24 cellular contexts compared by ENCODE assay signal in genomic region chr4:40492747-40493146, GRCh38.
DNase-seq lines count a peak whose midpoint lies in the region; ATAC-seq and TF ChIP-seq lines count a peak whose summit lies in the region.
"Had no signal": no experiment of that assay in that cellular context is flagged by ENCODE, and none has a peak within 500 bp of the region (broad histone marks: within the 10 kb centered on the region; RNA-seq: fewer than 3 reads in every experiment).

No MANE protein-coding gene starts in this region.

- peaks cover 9% of the 10 kb centered on the region for H3K4me1 ChIP-seq in parathyroid adenoma
- H3K4me1 ChIP-seq: tibial nerve had no signal

- ATAC-seq in HG03378 (IDR thresholded peaks at IDR 0.05; ENCODE audit: unreplicated experiment): no peak
- no peak for ATAC-seq in activated CD8-positive, alpha-beta T cell treated with anti-CD3 and anti-CD28 coated beads, Interleukin-2, amount 10 ng/mL, durations not matched to agents 7 days and 5 days
- ATAC-seq: sciatic nerve had no signal

- H3K4me3 ChIP-seq in parathyroid adenoma (ENCODE audit: low read depth, low read length): no peak overlapping the region
- H3K4me3 ChIP-seq: mucosa of descending colon, tibial nerve had no signal

- TF ChIP-seq CTCF in Calu3 (IDR thresholded peaks at IDR 0.05; ENCODE audit: unreplicated experiment): no peak
- TF ChIP-seq CTCF in parathyroid adenoma (IDR thresholded peaks at IDR 0.05): no peak

- peaks cover 60% of the 10 kb centered on the region for H3K4me1 Mint-ChIP-seq in Calu3 (ENCODE audit: low read depth, unreplicated experiment)
- H3K4me1 Mint-ChIP-seq in dendritic cell treated with granulocyte-macrophage colony-stimulating factor and Interleukin-4, amounts not matched to agents 40 ng/mL and 50 ng/mL, for 4 days (ENCODE audit: low read depth): peaks cover 74% of the 10 kb centered on the region
- H3K4me1 Mint-ChIP-seq in activated CD8-positive, alpha-beta T cell treated with anti-CD3 and anti-CD28 coated beads, Interleukin-2, amount 10 ng/mL, durations not matched to agents 7 days and 5 days (ENCODE audit: low read depth): no peaks in the 10 kb centered on the region

- no peaks in the 10 kb centered on the region for H3K36me3 ChIP-seq in parathyroid adenoma (ENCODE audit: control insufficient read depth, insufficient read depth, low read length)
- H3K36me3 ChIP-seq: tibial nerve had no signal

- H3K27me3 ChIP-seq in parathyroid adenoma (ENCODE audit: control insufficient read depth, insufficient read depth, low read length): no peaks in the 10 kb centered on the region
- H3K27me3 ChIP-seq: tibial nerve had no signal

- DNase-seq in Calu3 (no peak), M059J (ENCODE audit: low read depth) (peak; percentile 55), EL (no peak)
- DNase-seq in activated CD8-positive, alpha-beta T cell treated with anti-CD3 and anti-CD28 coated beads, Interleukin-2, amount 10 ng/mL, durations not matched to agents 7 days and 5 days: no peak
- DNase-seq: activated CD4-positive, alpha-beta T cell treated with anti-CD3 and anti-CD28 coated beads, Interleukin-2, amount 10 ng/mL, durations not matched to agents 24 days and 14 days; activated CD8-positive, alpha-beta memory T cell treated with anti-CD3 and anti-CD28 coated beads, Interleukin-2, amount 50 U/mL, for 48 hours; amygdala; central memory CD4-positive, alpha-beta T cell; COR-L47; erythroblast; foreskin melanocyte; GOT3; left cardiac atrium; mucosa of descending colon; NCI-H1436; NCI-H345; nucleus accumbens; stimulated activated naive CD4-positive, alpha-beta T cell treated with Interleukin-2 at 50 U/mL for 16 hours; SW 1271 had no signal

- CTCF ChIA-PET in Calu3 (lab: Charles Lee): interaction anchor here (0.5 kb wide), 1 partner anchor 13 kb away, joined by 4 read pairs; no protein-coding TSS in a partner anchor
- CTCF ChIA-PET in activated CD8-positive, alpha-beta T cell treated with anti-CD3 and anti-CD28 coated beads, Interleukin-2, amount 10 ng/mL, durations not matched to agents 7 days and 5 days (lab: Charles Lee): no interaction called here

- intact Hi-C loops in Calu3 (cut with micrococcal nuclease; ENCODE audit: unreplicated experiment): no loop called here
- intact Hi-C loops in dendritic cell treated with granulocyte-macrophage colony-stimulating factor and Interleukin-4, amounts not matched to agents 40 ng/mL and 50 ng/mL, for 4 days (cut with micrococcal nuclease): no loop called here

- BruUV-seq in Calu3 (replicated peaks; lab: Mats Ljungman, UMichigan): no TSS peak

- H2AFZ ChIP-seq in parathyroid adenoma: no peak overlapping the region

- H3K79me2 ChIP-seq in parathyroid adenoma: peaks cover 28% of the 10 kb centered on the region

- H3K4me3 Mint-ChIP-seq in Calu3 (ENCODE audit: low read depth, unreplicated experiment): no peak overlapping the region
- H3K4me3 Mint-ChIP-seq in dendritic cell treated with granulocyte-macrophage colony-stimulating factor and Interleukin-4, amounts not matched to agents 40 ng/mL and 50 ng/mL, for 4 days: no peak overlapping the region
- no peak overlapping the region for H3K4me3 Mint-ChIP-seq in activated CD8-positive, alpha-beta T cell treated with anti-CD3 and anti-CD28 coated beads, Interleukin-2, amount 10 ng/mL, durations not matched to agents 7 days and 5 days
- H3K4me3 Mint-ChIP-seq: activated CD4-positive, alpha-beta T cell treated with anti-CD3 and anti-CD28 coated beads, Interleukin-2, amount 10 ng/mL, durations not matched to agents 24 days and 14 days had no signal

- no peak overlapping the region for H3K4me2 ChIP-seq in parathyroid adenoma (ENCODE audit: low read length)

- peak overlapping the region; percentile 24 for H3K27ac ChIP-seq in parathyroid adenoma
- H3K27ac ChIP-seq: tibial nerve had no signal

- no peaks in the 10 kb centered on the region for H3K9me3 Mint-ChIP-seq in Calu3 (ENCODE audit: low read depth, unreplicated experiment)
- H3K9me3 Mint-ChIP-seq in dendritic cell treated with granulocyte-macrophage colony-stimulating factor and Interleukin-4, amounts not matched to agents 40 ng/mL and 50 ng/mL, for 4 days: no peaks in the 10 kb centered on the region
- no peaks in the 10 kb centered on the region for H3K9me3 Mint-ChIP-seq in activated CD8-positive, alpha-beta T cell treated with anti-CD3 and anti-CD28 coated beads, Interleukin-2, amount 10 ng/mL, durations not matched to agents 7 days and 5 days (ENCODE audit: insufficient read depth)

- POLR2A ChIA-PET in activated CD8-positive, alpha-beta T cell treated with anti-CD3 and anti-CD28 coated beads, Interleukin-2, amount 10 ng/mL, durations not matched to agents 7 days and 5 days (lab: Charles Lee): interaction anchor here (0.6 kb wide), 1 partner anchor 554 kb away, joined by 3 read pairs; no protein-coding TSS in a partner anchor

- peak overlapping the region; percentile 70 for H3K27ac Mint-ChIP-seq in Calu3 (ENCODE audit: unreplicated experiment)
- H3K27ac Mint-ChIP-seq in dendritic cell treated with granulocyte-macrophage colony-stimulating factor and Interleukin-4, amounts not matched to agents 40 ng/mL and 50 ng/mL, for 4 days: peak overlapping the region; percentile 43
- H3K27ac Mint-ChIP-seq in activated CD8-positive, alpha-beta T cell treated with anti-CD3 and anti-CD28 coated beads, Interleukin-2, amount 10 ng/mL, durations not matched to agents 7 days and 5 days: no peak overlapping the region
- H3K27ac Mint-ChIP-seq: activated CD4-positive, alpha-beta T cell treated with anti-CD3 and anti-CD28 coated beads, Interleukin-2, amount 10 ng/mL, durations not matched to agents 24 days and 14 days had no signal

- no peak overlapping the region for H3K9ac ChIP-seq in parathyroid adenoma

- H3K9me3 ChIP-seq in parathyroid adenoma (ENCODE audit: control insufficient read depth, low read length): no peaks in the 10 kb centered on the region
- H3K9me3 ChIP-seq: mucosa of descending colon, tibial nerve had no signal

- H3K36me3 Mint-ChIP-seq in Calu3 (ENCODE audit: insufficient read depth, unreplicated experiment): peaks cover 45% of the 10 kb centered on the region
- H3K36me3 Mint-ChIP-seq in dendritic cell treated with granulocyte-macrophage colony-stimulating factor and Interleukin-4, amounts not matched to agents 40 ng/mL and 50 ng/mL, for 4 days (ENCODE audit: low read depth): peaks cover 87% of the 10 kb centered on the region
- no peaks in the 10 kb centered on the region for H3K36me3 Mint-ChIP-seq in activated CD8-positive, alpha-beta T cell treated with anti-CD3 and anti-CD28 coated beads, Interleukin-2, amount 10 ng/mL, durations not matched to agents 7 days and 5 days (ENCODE audit: low read depth)

- H3K27me3 Mint-ChIP-seq in Calu3 (ENCODE audit: unreplicated experiment): no peaks in the 10 kb centered on the region
- no peaks in the 10 kb centered on the region for H3K27me3 Mint-ChIP-seq in dendritic cell treated with granulocyte-macrophage colony-stimulating factor and Interleukin-4, amounts not matched to agents 40 ng/mL and 50 ng/mL, for 4 days
- peaks cover 20% of the 10 kb centered on the region for H3K27me3 Mint-ChIP-seq in activated CD8-positive, alpha-beta T cell treated with anti-CD3 and anti-CD28 coated beads, Interleukin-2, amount 10 ng/mL, durations not matched to agents 7 days and 5 days (ENCODE audit: low read depth)
